In genomic region chrX:153406903-153407302, GRCh38 we compare ENCODE assay signal across 22 cellular contexts. TPM values are rescaled to one million over a fixed set of nuclear protein-coding genes. Genes with fewer than 3 reads are reported as not detected.
"Had no signal": no experiment of that assay in that cellular context is flagged by ENCODE, and none has a peak within 500 bp of the region (broad histone marks: within the 10 kb centered on the region; RNA-seq: fewer than 3 reads in every experiment).

No MANE protein-coding gene starts in this region.

- H3K9me3 ChIP-seq: MG63, SK-N-SH had no signal

- ATAC-seq: HepG2 had no signal

- H3K36me3 ChIP-seq: MG63 had no signal

- H3K4me2 ChIP-seq: SK-N-SH had no signal

- H3K4me3 ChIP-seq: MG63 had no signal

- DNase-seq: IMR-90, Karpas-422, KG1, MG63, NCI-H1092, NCI-H1105 treated with DMSO at 0.1 percent for 48 hours, NCI-H1417 treated with DMSO at 0.1 percent for 48 hours, NCI-H146, NCI-H1694 treated with DMSO at 0.1 percent for 48 hours, NCI-H2081, NCI-H2107, NCI-H345, NCI-H446 treated with DMSO at 0.1 percent for 48 hours, NCI-H510A treated with DMSO at 0.1 percent for 48 hours, NCI-H526, NCI-H82, RPMI8226, SHP77, SK-N-SH, SW 1271 had no signal

RNA-seq across cellular contexts. Expression of gene ZFP92, which starts 4.4 kb away (rescaled TPM):
- polyA plus RNA-seq: HepG2 had no signal

RNA-seq across cellular contexts. Expression of gene PNMA6E, which starts 5.8 kb away (rescaled TPM):
- total RNA-seq: HepG2, IMR-90, SK-MEL-5 had no signal
- polyA plus RNA-seq: HepG2, IMR-90, SK-N-SH had no signal
